In the genomic region with DNA sequence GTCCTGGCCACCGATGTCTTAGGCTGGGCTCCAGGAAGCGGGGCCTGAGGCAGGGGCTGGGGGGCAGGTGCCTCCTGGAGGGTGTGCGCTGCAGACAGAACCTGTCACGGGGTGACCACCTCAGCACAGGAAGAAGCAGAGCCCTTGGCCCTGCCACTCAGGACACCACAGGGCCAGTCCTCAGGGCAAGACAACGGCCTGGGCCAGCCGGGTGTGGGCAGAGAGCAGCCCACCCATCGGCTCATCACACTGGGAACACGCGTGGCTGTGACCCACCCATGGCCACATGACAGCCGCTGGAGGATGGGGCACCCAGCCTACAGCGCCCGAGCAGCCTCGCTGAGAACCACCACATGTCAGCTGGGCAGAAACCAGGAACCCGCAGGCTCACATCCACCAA, we compare ENCODE assay signal across 18 cellular contexts. TPM values are rescaled to one million over a fixed set of nuclear protein-coding genes. Genes with fewer than 3 reads are reported as not detected.
DNase-seq lines count a peak whose midpoint lies in the region; ATAC-seq and TF ChIP-seq lines count a peak whose summit lies in the region.
"Had no signal": no experiment of that assay in that cellular context is flagged by ENCODE, and none has a peak within 500 bp of the region (broad histone marks: within the 10 kb centered on the region; RNA-seq: fewer than 3 reads in every experiment).

No MANE protein-coding gene starts in this region.

- 95% methylated on average over 14 of the region's 14 CpGs for WGBS in mesenchymal stem cell

- no peaks in the 10 kb centered on the region for H3K9me3 Mint-ChIP-seq in chondrocyte (ENCODE audit: low read depth)
- peaks cover 5% of the 10 kb centered on the region for H3K9me3 Mint-ChIP-seq in stimulated activated memory B cell treated with anti-CD40 and anti-IgM and Interleukin-4, amounts not matched to agents 10 μg/mL and 1 μg/mL and 100 μg/mL, for 72 hours

- H3K4me1 Mint-ChIP-seq in chondrocyte (ENCODE audit: low read depth): peaks cover 13% of the 10 kb centered on the region
- no peaks in the 10 kb centered on the region for H3K4me1 Mint-ChIP-seq in stimulated activated memory B cell treated with anti-CD40 and anti-IgM and Interleukin-4, amounts not matched to agents 10 μg/mL and 1 μg/mL and 100 μg/mL, for 72 hours

- no peak overlapping the region for H2BK12ac ChIP-seq in mesenchymal stem cell (ENCODE audit: low read length in 2 of 2)

- no peak overlapping the region for H4K8ac ChIP-seq in mesenchymal stem cell (ENCODE audit: low read length)

- no peaks in the 10 kb centered on the region for H3K9me3 ChIP-seq in mesenchymal stem cell (ENCODE audit: control insufficient read depth, low read length)

- H3K27ac ChIP-seq in mesenchymal stem cell (ENCODE audit: low read length, poor library complexity, severe bottlenecking): no peak overlapping the region
- H3K27ac ChIP-seq: GM23248 had no signal

- H3K4me3 ChIP-seq in H7 (ENCODE audit: insufficient read depth, low read depth, low read length) (no peak overlapping the region), mesenchymal stem cell (ENCODE audit: insufficient read depth in 1 of 2, low read depth in 1 of 2, low read length in 2 of 2) (no peak overlapping the region)
- H3K4me3 ChIP-seq: GM23248 had no signal

- H2BK15ac ChIP-seq in mesenchymal stem cell (ENCODE audit: low read depth, poor library complexity, severe bottlenecking): no peak overlapping the region

- H2BK120ac ChIP-seq in mesenchymal stem cell (ENCODE audit: low read depth, low read length): no peak overlapping the region

- peak; percentile 21 for ATAC-seq in stimulated activated memory B cell treated with anti-CD40 and anti-IgM and Interleukin-4, amounts not matched to agents 10 μg/mL and 1 μg/mL and 100 μg/mL, for 72 hours
- ATAC-seq in GM21423 (IDR thresholded peaks at IDR 0.05; ENCODE audit: unreplicated experiment) (no peak), HG03139 (IDR thresholded peaks at IDR 0.05; ENCODE audit: unreplicated experiment) (no peak)
- ATAC-seq: HCT116 had no signal

- H3K4me3 Mint-ChIP-seq in chondrocyte (ENCODE audit: unreplicated experiment): no peak overlapping the region
- H3K4me3 Mint-ChIP-seq in stimulated activated memory B cell treated with anti-CD40 and anti-IgM and Interleukin-4, amounts not matched to agents 10 μg/mL and 1 μg/mL and 100 μg/mL, for 72 hours: no peak overlapping the region
- H3K4me3 Mint-ChIP-seq: H9 had no signal

- H4K91ac ChIP-seq in mesenchymal stem cell (ENCODE audit: low read length): peak overlapping the region; percentile 27

- no peak overlapping the region for H3K23ac ChIP-seq in mesenchymal stem cell (ENCODE audit: low read length in 2 of 2)

- H3K14ac ChIP-seq in mesenchymal stem cell (ENCODE audit: low read length in 2 of 2): no peak overlapping the region

- peak; percentile 34 for DNase-seq in H7
- DNase-seq in chondrocyte (ENCODE audit: low spot score): peak; percentile 90
- no peak for DNase-seq in mesenchymal stem cell
- no peak for DNase-seq in NCI-H1930 (lab: John Stamatoyannopoulos, UW)
- no peak for DNase-seq in OCI-M1 (lab: John Stamatoyannopoulos, UW)
- DNase-seq: C1 segment of cervical spinal cord; Calu3; CD4-positive, alpha-beta memory T cell; COR-L47; DMS53; DMS79 treated with DMSO at 0.1 percent for 48 hours; GF-D8; GM23248; H9 had no signal

- H3K18ac ChIP-seq in mesenchymal stem cell (ENCODE audit: low read depth in 1 of 2, low read length in 2 of 2): no peak overlapping the region

- no peak overlapping the region for H3K4me2 ChIP-seq in mesenchymal stem cell (ENCODE audit: low read length, poor library complexity, severe bottlenecking)

- no peak overlapping the region for H3K9ac ChIP-seq in mesenchymal stem cell (ENCODE audit: low read length)
- H3K9ac ChIP-seq: GM23248 had no signal

- no peak overlapping the region for H2AK5ac ChIP-seq in mesenchymal stem cell (ENCODE audit: low read length, severe bottlenecking)

- no peaks in the 10 kb centered on the region for H3K36me3 Mint-ChIP-seq in chondrocyte (ENCODE audit: low read depth)
- H3K36me3 Mint-ChIP-seq in stimulated activated memory B cell treated with anti-CD40 and anti-IgM and Interleukin-4, amounts not matched to agents 10 μg/mL and 1 μg/mL and 100 μg/mL, for 72 hours: no peaks in the 10 kb centered on the region
- H3K36me3 Mint-ChIP-seq: CD4-positive, alpha-beta memory T cell had no signal

- H3K27me3 ChIP-seq in H7 (ENCODE audit: control insufficient read depth, insufficient read depth, low read length) (peaks cover 2% of the 10 kb centered on the region; the same call in 1 of the 2 replicates), mesenchymal stem cell (ENCODE audit: control insufficient read depth in 1 of 2, insufficient read depth in 1 of 2, low read length in 2 of 2) (peaks cover 11 to 65% of the 10 kb centered on the region in 2 experiments)

- peaks cover 19% of the 10 kb centered on the region for H3K27me3 Mint-ChIP-seq in chondrocyte (ENCODE audit: low read depth)
- peaks cover 46% of the 10 kb centered on the region for H3K27me3 Mint-ChIP-seq in stimulated activated memory B cell treated with anti-CD40 and anti-IgM and Interleukin-4, amounts not matched to agents 10 μg/mL and 1 μg/mL and 100 μg/mL, for 72 hours

- H2AFZ ChIP-seq in mesenchymal stem cell (ENCODE audit: low read depth, low read length): no peak overlapping the region
- H2AFZ ChIP-seq: GM23248 had no signal

- H3K27ac Mint-ChIP-seq in chondrocyte (ENCODE audit: unreplicated experiment): no peak overlapping the region
- no peak overlapping the region for H3K27ac Mint-ChIP-seq in stimulated activated memory B cell treated with anti-CD40 and anti-IgM and Interleukin-4, amounts not matched to agents 10 μg/mL and 1 μg/mL and 100 μg/mL, for 72 hours
- H3K27ac Mint-ChIP-seq: CD4-positive, alpha-beta memory T cell; H9 had no signal

- no peak for TF ChIP-seq CTCF in chondrocyte (IDR thresholded peaks at IDR 0.05)

- no peak overlapping the region for H3K4ac ChIP-seq in mesenchymal stem cell (ENCODE audit: low read depth in 1 of 2, low read length in 2 of 2)

- H3K36me3 ChIP-seq in H7 (replicated peaks; ENCODE audit: control insufficient read depth, insufficient read depth, low read length) (no peaks in the 10 kb centered on the region), mesenchymal stem cell (ENCODE audit: control insufficient read depth in 1 of 2, insufficient read depth in 2 of 2, low read depth in 1 of 2, low read length in 2 of 2) (no peaks in the 10 kb centered on the region)

- H3K4me1 ChIP-seq in mesenchymal stem cell (ENCODE audit: control insufficient read depth, insufficient read depth, low read depth, low read length): peaks cover 13% of the 10 kb centered on the region

- H3K79me1 ChIP-seq in mesenchymal stem cell (replicated peaks; ENCODE audit: low read length, poor library complexity, severe bottlenecking): no peaks in the 10 kb centered on the region

- no peak overlapping the region for H2BK5ac ChIP-seq in mesenchymal stem cell (ENCODE audit: low read depth, low read length, poor library complexity, severe bottlenecking)

RNA-seq across cellular contexts. Expression of a gene that starts 5.9 kb away (rescaled TPM):
- total RNA-seq in H7 (2014; rRNA removed; shearing (Covaris generic)): 4.8 and 7.2 TPM in 2 replicates
- 47.9 to 91.0 TPM (median 48.3 TPM) in 3 replicates for total RNA-seq in chondrocyte
- polyA plus RNA-seq in mesenchymal stem cell (2013, experiment 1 of 2): 11.6 TPM
- 11.2 TPM for polyA plus RNA-seq in mesenchymal stem cell (2013, experiment 2 of 2)

Comparison
In these comparisons a context has a peak if more than half of its experiments do, and no peak if none do; other contexts are left out.
1. DNase-seq: peak in H7 (single experiment) and chondrocyte (single experiment); none in mesenchymal stem cell (single experiment), NCI-H1930 (0 of 2) and OCI-M1 (single experiment).